1 cellular context compared by ENCODE assay signal in genomic region chr19:15337202-15337601, GRCh38.
TF ChIP-seq lines count a peak whose summit lies in the region.

No MANE protein-coding gene starts in this region.

TF ChIP-seq in HepG2, 621 proteins besides CTCF, POLR2A, EP300 and RAD21 (continued from another document):
- TF ChIP-seq TAF15 (IDR thresholded peaks at IDR 0.05; ENCODE audit: low read depth, low read length, poor library complexity, severe bottlenecking) (no peak), TFE3 (CRISPR knock-in tag; IDR thresholded peaks at IDR 0.05) (no peak), ZNF234 (CRISPR knock-in tag; conservative IDR thresholded peaks at IDR 0.05) (no peak), JARID2 (CRISPR knock-in tag; IDR thresholded peaks at IDR 0.05; ENCODE audit: insufficient replicate concordance) (no peak), KAT8 (CRISPR knock-in tag; IDR thresholded peaks at IDR 0.05) (no peak)
TF ChIP-seq in HepG2: peak in this region for 0.
